Comparison of ENCODE assay signal across 1 cellular context in the genomic region with DNA sequence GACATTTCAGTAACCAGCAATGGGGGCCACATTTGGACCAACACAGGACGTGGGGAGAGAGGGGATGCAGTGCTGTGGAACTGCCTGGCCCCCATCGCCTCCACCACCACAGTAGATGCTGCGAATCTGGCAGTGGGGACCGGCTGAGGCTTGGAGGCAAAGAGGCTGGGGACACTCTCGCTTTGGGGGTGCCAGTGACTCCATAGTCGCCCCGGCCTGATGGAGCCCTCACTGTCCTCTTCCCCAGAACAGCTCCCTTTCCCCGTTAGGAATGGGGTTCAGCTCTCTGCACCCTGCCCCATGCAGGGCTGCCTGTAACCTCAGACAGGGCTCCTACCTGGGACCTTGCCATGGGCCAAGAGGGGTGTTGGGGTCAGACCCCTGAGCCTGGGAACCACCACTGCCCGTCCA.
TF ChIP-seq lines count a peak whose summit lies in the region.

No MANE protein-coding gene starts in this region.

TF ChIP-seq in IMR-90, 13 proteins besides CTCF, POLR2A, EP300 and RAD21 (continued from another document):
- TF ChIP-seq NFE2L2 (IDR thresholded peaks at IDR 0.05; ENCODE audit: low read depth, low read length) (no peak), CEBPB (IDR thresholded peaks at IDR 0.05; ENCODE audit: low read depth, low read length) (no peak), MAZ (IDR thresholded peaks at IDR 0.05; ENCODE audit: borderline replicate concordance, low read depth, low read length) (no peak), MAFK (IDR thresholded peaks at IDR 0.05; ENCODE audit: low read depth, low read length) (no peak), SMC3 (IDR thresholded peaks at IDR 0.05; ENCODE audit: low read depth, low read length) (no peak), RCOR1 (IDR thresholded peaks at IDR 0.05; ENCODE audit: insufficient replicate concordance, low read length) (no peak), BHLHE40 (IDR thresholded peaks at IDR 0.05; ENCODE audit: low read depth, low read length) (no peak), CHD1 (IDR thresholded peaks at IDR 0.05; ENCODE audit: low read depth, low read length) (no peak), MXI1 (IDR thresholded peaks at IDR 0.05; ENCODE audit: borderline replicate concordance, low read depth, low read length) (no peak)
- TF ChIP-seq, protein P1, sequence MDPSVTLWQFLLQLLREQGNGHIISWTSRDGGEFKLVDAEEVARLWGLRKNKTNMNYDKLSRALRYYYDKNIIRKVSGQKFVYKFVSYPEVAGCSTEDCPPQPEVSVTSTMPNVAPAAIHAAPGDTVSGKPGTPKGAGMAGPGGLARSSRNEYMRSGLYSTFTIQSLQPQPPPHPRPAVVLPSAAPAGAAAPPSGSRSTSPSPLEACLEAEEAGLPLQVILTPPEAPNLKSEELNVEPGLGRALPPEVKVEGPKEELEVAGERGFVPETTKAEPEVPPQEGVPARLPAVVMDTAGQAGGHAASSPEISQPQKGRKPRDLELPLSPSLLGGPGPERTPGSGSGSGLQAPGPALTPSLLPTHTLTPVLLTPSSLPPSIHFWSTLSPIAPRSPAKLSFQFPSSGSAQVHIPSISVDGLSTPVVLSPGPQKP (IDR thresholded peaks at IDR 0.05; ENCODE audit: borderline replicate concordance, low read depth, low read length): no peak
